ENCODE assay signal across 8 cellular contexts in genomic region chr2:72825271-72826155, GRCh38. TPM values are rescaled to one million over a fixed set of nuclear protein-coding genes. Genes with fewer than 3 reads are reported as not detected.
DNase-seq lines count a peak whose midpoint lies in the region; ATAC-seq, FAIRE-seq and TF ChIP-seq lines count a peak whose summit lies in the region.

TSS of gene EXOC6B (minus strand) at chr2:72826033.

- TF ChIP-seq EP300 in A549 (IDR thresholded peaks at IDR 0.05) = no peak

- CTCF ChIA-PET in A549 (lab: Yijun Ruan, JAX) (interaction anchor here (1.2 to 2.0 kb wide), 4 partner anchors 10 to 37 kb away, joined by 4 to 10 read pairs (median 7); no protein-coding TSS in a partner anchor), WTC11 (lab: Charles Lee) (interaction anchor here (1.5 kb wide), 1 partner anchor 37 kb away, joined by 6 read pairs; no protein-coding TSS in a partner anchor)

- 5% methylated on average over 48 of the region's 70 CpGs for WGBS in A549 (ENCODE audit: missing lambda C conversion rate)

- FAIRE-seq in A549 (lab: Jason Lieb, UNC) = no peak

- H3K4me3 Mint-ChIP-seq in WTC11 (peak within 1 kb of the TSS; percentile 99), immature natural killer cell (peak within 1 kb of the TSS; percentile 94 to 98 (median 97))

- TF ChIP-seq CTCF in A549 (IDR thresholded peaks at IDR 0.05) = no peak
- TF ChIP-seq CTCF in WTC11 (IDR thresholded peaks at IDR 0.05) = no peak

- ATAC-seq in A549 (peak; percentile 90 to 97), GM18870 (IDR thresholded peaks at IDR 0.05; ENCODE audit: unreplicated experiment) (peak; percentile 80), HG03108 (IDR thresholded peaks at IDR 0.05; ENCODE audit: unreplicated experiment) (peak; percentile 95), WTC11 (peak; percentile 96)

- H3K36me3 Mint-ChIP-seq in WTC11 (no peaks in the 10 kb centered on the region), immature natural killer cell (peaks cover 0 to 7% (median 0%) of the 10 kb centered on the region in 3 donors)

- no peaks in the 10 kb centered on the region for H3K9me3 Mint-ChIP-seq in WTC11
- H3K9me3 Mint-ChIP-seq in immature natural killer cell = no peaks in the 10 kb centered on the region

- H3K27ac ChIP-seq in A549 = peak within 1 kb of the TSS; percentile 77 to 93
- H3K27ac ChIP-seq in caudate nucleus (ENCODE audit: low read depth, low read length) = peak within 1 kb of the TSS; percentile 52

- peaks cover 25% of the 10 kb centered on the region for H3K4me1 ChIP-seq in A549

- peak; percentile 84 to 93 for DNase-seq in A549 (ENCODE audit: low read depth in 1 of 2, low spot score in 1 of 2)
- DNase-seq in NCI-H2196 (lab: John Stamatoyannopoulos, UW; ENCODE audit: unreplicated experiment) = peak; percentile 76
- peak; percentile 99 for DNase-seq in WTC11 (ENCODE audit: low spot score)
- peak; percentile 9 to 95 (median 86) for DNase-seq in caudate nucleus (lab: John Stamatoyannopoulos, UW)
- peak; percentile 80 to 83 (median 81) for DNase-seq in immature natural killer cell
- DNase-seq in smooth muscle cell of the brain vasculature (ENCODE audit: low read depth, low spot score) = peak; percentile 77

- peak within 1 kb of the TSS; percentile 66 for H3K4me3 ChIP-seq in A549

- POLR2A ChIA-PET in A549 (lab: Yijun Ruan, JAX) (no interaction called here), WTC11 (lab: Charles Lee) (no interaction called here)

- peak; percentile 94 for TF ChIP-seq POLR2A in A549 (IDR thresholded peaks at IDR 0.05; ENCODE audit: low read length)

- peak within 1 kb of the TSS; percentile 90 for H3K4me2 ChIP-seq in A549

- H3K9me3 ChIP-seq in A549 = no peaks in the 10 kb centered on the region

- no peak; a peak in 1 of 5 replicates for TF ChIP-seq RAD21 in A549 (conservative IDR thresholded peaks at IDR 0.05 in 1 of 2, IDR thresholded peaks at IDR 0.05 in 1 of 2)

- H3K27ac Mint-ChIP-seq in WTC11 (peak within 1 kb of the TSS; percentile 98), immature natural killer cell (peak within 1 kb of the TSS; percentile 74 to 93 (median 92))

- no peaks in the 10 kb centered on the region; the same call in 1 of the 2 replicates for H3K27me3 Mint-ChIP-seq in WTC11 (ENCODE audit: low read depth)
- peaks cover 3 to 8% (median 7%) of the 10 kb centered on the region in 3 donors for H3K27me3 Mint-ChIP-seq in immature natural killer cell (ENCODE audit: low read depth in 3 of 3)

- H3K4me1 Mint-ChIP-seq in WTC11 (peaks cover 34% of the 10 kb centered on the region), immature natural killer cell (peaks cover 20 to 36% of the 10 kb centered on the region in 2 donors)

TF ChIP-seq in A549, 52 proteins besides CTCF, POLR2A, EP300 and RAD21 (continues in another document):
- TF ChIP-seq PHF8 (IDR thresholded peaks at IDR 0.05; ENCODE audit: borderline replicate concordance, low read depth) = peak; percentile 90
- TF ChIP-seq FOSL2 (IDR thresholded peaks at IDR 0.05) = no peak
- TF ChIP-seq FOSL2 (CRISPR knock-in tag; IDR thresholded peaks at IDR 0.05) = 0 out of 2 replicates have a peak, but pooled peaks have one; percentile 17
- TF ChIP-seq CBX8 (IDR thresholded peaks at IDR 0.05) = no peak
- TF ChIP-seq ZC3H11A (IDR thresholded peaks at IDR 0.05) = no peak
- TF ChIP-seq SMC3 (IDR thresholded peaks at IDR 0.05) = 0 out of 3 replicates have a peak, but pooled peaks have one; percentile 10
- no peak for TF ChIP-seq HOXA7 (CRISPR knock-in tag; IDR thresholded peaks at IDR 0.05)
- no peak for TF ChIP-seq ESRRA (IDR thresholded peaks at IDR 0.05; ENCODE audit: borderline replicate concordance, low read length)
- TF ChIP-seq TFCP2L1 (CRISPR knock-in tag; IDR thresholded peaks at IDR 0.05) = 0 out of 2 replicates have a peak, but pooled peaks have one; percentile 32
- TF ChIP-seq MAX (IDR thresholded peaks at IDR 0.05) = peak; percentile 69
- TF ChIP-seq ZNF302 (CRISPR knock-in tag; IDR thresholded peaks at IDR 0.05) = no peak
- 0 out of 2 replicates have a peak, but pooled peaks have one; percentile 63 for TF ChIP-seq MAZ (IDR thresholded peaks at IDR 0.05; ENCODE audit: borderline replicate concordance, low read depth, low read length)
- TF ChIP-seq JUNB (IDR thresholded peaks at IDR 0.05) = no peak
- no peak; the same call in 1 of the 2 replicates for TF ChIP-seq MYC (IDR thresholded peaks at IDR 0.05; ENCODE audit: borderline replicate concordance, low read length)
- TF ChIP-seq CEBPB (IDR thresholded peaks at IDR 0.05) = peak in 1 of 2 experiments; percentile 68; a peak in 2 of 4 replicates

TF ChIP-seq in WTC11, 78 proteins besides CTCF, POLR2A, EP300 and RAD21 (continues in another document):
- TF ChIP-seq CREM (CRISPR knock-in tag; IDR thresholded peaks at IDR 0.05) = peak; percentile 58; the same call in 1 of the 2 replicates
- TF ChIP-seq, protein P1, sequence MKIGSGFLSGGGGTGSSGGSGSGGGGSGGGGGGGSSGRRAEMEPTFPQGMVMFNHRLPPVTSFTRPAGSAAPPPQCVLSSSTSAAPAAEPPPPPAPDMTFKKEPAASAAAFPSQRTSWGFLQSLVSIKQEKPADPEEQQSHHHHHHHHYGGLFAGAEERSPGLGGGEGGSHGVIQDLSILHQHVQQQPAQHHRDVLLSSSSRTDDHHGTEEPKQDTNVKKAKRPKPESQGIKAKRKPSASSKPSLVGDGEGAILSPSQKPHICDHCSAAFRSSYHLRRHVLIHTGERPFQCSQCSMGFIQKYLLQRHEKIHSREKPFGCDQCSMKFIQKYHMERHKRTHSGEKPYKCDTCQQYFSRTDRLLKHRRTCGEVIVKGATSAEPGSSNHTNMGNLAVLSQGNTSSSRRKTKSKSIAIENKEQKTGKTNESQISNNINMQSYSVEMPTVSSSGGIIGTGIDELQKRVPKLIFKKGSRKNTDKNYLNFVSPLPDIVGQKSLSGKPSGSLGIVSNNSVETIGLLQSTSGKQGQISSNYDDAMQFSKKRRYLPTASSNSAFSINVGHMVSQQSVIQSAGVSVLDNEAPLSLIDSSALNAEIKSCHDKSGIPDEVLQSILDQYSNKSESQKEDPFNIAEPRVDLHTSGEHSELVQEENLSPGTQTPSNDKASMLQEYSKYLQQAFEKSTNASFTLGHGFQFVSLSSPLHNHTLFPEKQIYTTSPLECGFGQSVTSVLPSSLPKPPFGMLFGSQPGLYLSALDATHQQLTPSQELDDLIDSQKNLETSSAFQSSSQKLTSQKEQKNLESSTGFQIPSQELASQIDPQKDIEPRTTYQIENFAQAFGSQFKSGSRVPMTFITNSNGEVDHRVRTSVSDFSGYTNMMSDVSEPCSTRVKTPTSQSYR (CRISPR knock-in tag; IDR thresholded peaks at IDR 0.05) = no peak; the same call in 1 of the 2 replicates
- TF ChIP-seq SP1 (CRISPR knock-in tag; conservative IDR thresholded peaks at IDR 0.05) = peak; percentile 99
- peak; percentile 72; the same call in 1 of the 2 replicates for TF ChIP-seq FOXK1 (CRISPR knock-in tag; IDR thresholded peaks at IDR 0.05)
- TF ChIP-seq ZBTB21 (CRISPR knock-in tag; IDR thresholded peaks at IDR 0.05; ENCODE audit: borderline replicate concordance) = 0 out of 2 replicates have a peak, but pooled peaks have one; percentile 59
- TF ChIP-seq CDX4 (CRISPR knock-in tag; IDR thresholded peaks at IDR 0.05; ENCODE audit: borderline replicate concordance) = no peak
- no peak; the same call in 1 of the 2 replicates for TF ChIP-seq ZNF232 (CRISPR knock-in tag; IDR thresholded peaks at IDR 0.05)
- TF ChIP-seq ZNF263 (CRISPR knock-in tag; IDR thresholded peaks at IDR 0.05; ENCODE audit: low read depth) = no peak
- TF ChIP-seq CBFB (CRISPR knock-in tag; IDR thresholded peaks at IDR 0.05; ENCODE audit: low read depth) = no peak
- TF ChIP-seq TP53 (CRISPR knock-in tag; IDR thresholded peaks at IDR 0.05) = peak; percentile 70; the same call in 1 of the 2 replicates
- TF ChIP-seq, protein P2, sequence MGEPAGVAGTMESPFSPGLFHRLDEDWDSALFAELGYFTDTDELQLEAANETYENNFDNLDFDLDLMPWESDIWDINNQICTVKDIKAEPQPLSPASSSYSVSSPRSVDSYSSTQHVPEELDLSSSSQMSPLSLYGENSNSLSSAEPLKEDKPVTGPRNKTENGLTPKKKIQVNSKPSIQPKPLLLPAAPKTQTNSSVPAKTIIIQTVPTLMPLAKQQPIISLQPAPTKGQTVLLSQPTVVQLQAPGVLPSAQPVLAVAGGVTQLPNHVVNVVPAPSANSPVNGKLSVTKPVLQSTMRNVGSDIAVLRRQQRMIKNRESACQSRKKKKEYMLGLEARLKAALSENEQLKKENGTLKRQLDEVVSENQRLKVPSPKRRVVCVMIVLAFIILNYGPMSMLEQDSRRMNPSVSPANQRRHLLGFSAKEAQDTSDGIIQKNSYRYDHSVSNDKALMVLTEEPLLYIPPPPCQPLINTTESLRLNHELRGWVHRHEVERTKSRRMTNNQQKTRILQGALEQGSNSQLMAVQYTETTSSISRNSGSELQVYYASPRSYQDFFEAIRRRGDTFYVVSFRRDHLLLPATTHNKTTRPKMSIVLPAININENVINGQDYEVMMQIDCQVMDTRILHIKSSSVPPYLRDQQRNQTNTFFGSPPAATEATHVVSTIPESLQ (CRISPR knock-in tag; IDR thresholded peaks at IDR 0.05) = no peak; the same call in 1 of the 2 replicates

RNA-seq across cellular contexts. Expression of gene EXOC6B, which starts in this region (rescaled TPM):
- 24.7 and 28.3 TPM in 2 replicates for polyA plus RNA-seq in A549 (2011; rRNA removed)
- 4.9 and 6.5 TPM in 2 replicates for polyA plus RNA-seq in A549 (2012; cell fraction: cytosol; rRNA removed)
- polyA plus RNA-seq in A549 (2012; cell fraction: nucleus; rRNA removed) = 11.3 and 11.4 TPM in 2 replicates
- polyA plus RNA-seq in A549 (2017; fragmentation: RNase III; extraction: RNeasy Plus Mini Kit Qiagen cat#74134 plus additional on column Dnase treatment) = 14.3 to 18.5 TPM (median 15.5 TPM) in 3 replicates
- 42.2 and 45.6 TPM in 2 replicates for polyA minus RNA-seq in A549 (2011; rRNA and poly(A)+ RNA removed)
- 33.7 to 38.1 TPM (median 37.7 TPM) in 3 replicates for total RNA-seq in WTC11 (2021)
- 1 to 10 TPM; 2.0 to 2.7 (median 2.5) TPM for polyA plus RNA-seq in immature natural killer cell

Comparison
In these comparisons a context has a peak if more than half of its experiments do, and no peak if none do; other contexts are left out.
1. Peak in every context shown above with its lines: DNase-seq, ATAC-seq, H3K4me3 ChIP-seq and H3K27ac ChIP-seq.